ENCODE assay signal across 8 cellular contexts in genomic region chr16:83807327-83807709, GRCh38. TPM values are rescaled to one million over a fixed set of nuclear protein-coding genes. Genes with fewer than 3 reads are reported as not detected.
DNase-seq lines count a peak whose midpoint lies in the region; ATAC-seq and TF ChIP-seq lines count a peak whose summit lies in the region.

No MANE protein-coding gene starts in this region.

- H3K4me2 ChIP-seq in MM.1S (ENCODE audit: low read depth, low read length): 0 out of 2 replicates have a peak overlapping the region, but pooled peaks have one; percentile 29

- H3F3A ChIP-seq in MM.1S (ENCODE audit: insufficient read depth, low read length): no peaks in the 10 kb centered on the region

- H3K79me2 ChIP-seq in MM.1S (ENCODE audit: low read length): peaks cover 11% of the 10 kb centered on the region

- intact Hi-C loops in prostate gland (cut with DNase I): no loop called here

- H3K27me3 ChIP-seq in MM.1S (replicated peaks; ENCODE audit: insufficient read depth, low read length) (no peaks in the 10 kb centered on the region), prostate gland (replicated peaks; ENCODE audit: insufficient read depth) (no peaks in the 10 kb centered on the region)

- no peaks in the 10 kb centered on the region for H4K20me1 ChIP-seq in MM.1S (ENCODE audit: insufficient read depth, low read length)

- ATAC-seq in GM18868 (IDR thresholded peaks at IDR 0.05; ENCODE audit: unreplicated experiment): peak; percentile 4

- DNase-seq in MM.1S: no peak
- no peak for DNase-seq in epithelial cell of prostate (ENCODE audit: low read depth, low spot score)
- DNase-seq in prostate gland (ENCODE audit: low spot score): no peak
- no peak for DNase-seq in NCI-H82 treated with DMSO at 0.1 percent for 48 hours (lab: John Stamatoyannopoulos, UW; ENCODE audit: unreplicated experiment)
- DNase-seq in epidermal melanocyte (ENCODE audit: insufficient read length, low spot score): no peak
- DNase-seq in 8988T: no peak
- DNase-seq in SHP77 treated with DMSO at 0.1 percent for 48 hours (lab: John Stamatoyannopoulos, UW): no peak

- no peak overlapping the region; the same call in 1 of the 2 replicates for H3K4me3 ChIP-seq in MM.1S (ENCODE audit: low read length)
- peak overlapping the region; percentile 81 to 83 for H3K4me3 ChIP-seq in prostate gland

- no peaks in the 10 kb centered on the region for H3K9me2 ChIP-seq in MM.1S (replicated peaks; ENCODE audit: insufficient read depth, low read length)

- no peak overlapping the region for H2AFZ ChIP-seq in MM.1S (ENCODE audit: low read length)

- H3K9me3 ChIP-seq in MM.1S (replicated peaks; ENCODE audit: insufficient read depth, low read length) (no peaks in the 10 kb centered on the region), prostate gland (no peaks in the 10 kb centered on the region)

- no peak for TF ChIP-seq POLR2A in prostate gland (IDR thresholded peaks at IDR 0.05)

- no peak overlapping the region for H3K9ac ChIP-seq in MM.1S (ENCODE audit: low read length)

- no peaks in the 10 kb centered on the region for H3K36me3 ChIP-seq in MM.1S (replicated peaks; ENCODE audit: insufficient read depth, low read length)
- H3K36me3 ChIP-seq in prostate gland: no peaks in the 10 kb centered on the region

- H3K27ac ChIP-seq in MM.1S (ENCODE audit: low read length) (no peak overlapping the region), epithelial cell of prostate (peak overlapping the region; percentile 58), prostate gland (peak overlapping the region; percentile 79 to 81)

- WGBS in prostate gland: 95% methylated on average over 8 of the region's 8 CpGs

- TF ChIP-seq CTCF in MM.1S (IDR thresholded peaks at IDR 0.05; ENCODE audit: low read length): no peak
- no peak for TF ChIP-seq CTCF in prostate gland (IDR thresholded peaks at IDR 0.05)

- H3K4me1 ChIP-seq in MM.1S (ENCODE audit: low read length): no peaks in the 10 kb centered on the region
- peaks cover 3% of the 10 kb centered on the region for H3K4me1 ChIP-seq in prostate gland (replicated peaks)

RNA-seq across cellular contexts. Expression of gene HSBP1, which starts 0.5 kb away (rescaled TPM):
- 10 to 100 TPM; 17.4 to 18.7 TPM for total RNA-seq in prostate gland
